ENCODE assay signal across 8 cellular contexts in the genomic region with DNA sequence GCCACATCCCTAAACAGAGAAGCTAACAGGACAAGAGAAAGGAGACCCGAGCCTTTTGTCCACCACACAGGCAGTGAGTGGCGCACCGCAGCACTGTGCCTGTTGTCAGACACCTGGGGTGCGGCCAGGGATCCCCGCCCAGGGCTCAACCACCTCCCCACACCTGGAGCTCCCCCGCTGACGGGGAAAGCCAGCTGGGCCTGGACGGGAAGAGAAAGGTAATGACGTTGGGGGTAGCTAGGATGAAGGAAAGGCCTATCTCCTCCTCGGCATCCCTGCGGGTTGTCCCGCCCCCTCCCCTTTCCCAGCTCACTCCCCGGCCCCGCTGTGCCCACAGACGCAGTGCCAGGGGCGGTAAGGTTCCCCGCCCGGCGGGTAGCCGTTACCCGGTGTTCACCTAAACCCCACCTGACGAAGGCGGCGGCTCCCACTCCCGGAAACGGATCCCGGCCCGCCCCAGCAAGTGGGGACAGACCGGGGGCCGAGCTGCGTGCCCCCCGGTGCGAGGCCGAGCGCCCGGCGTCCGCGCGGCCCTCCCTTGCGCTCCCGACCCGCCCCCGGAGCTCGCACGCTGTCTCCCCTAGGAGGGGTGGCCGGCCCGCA. TPM values are rescaled to one million over a fixed set of nuclear protein-coding genes. Genes with fewer than 3 reads are reported as not detected.
A peak's percentile ranks its signal among the peaks of the same experiment; 100 is the strongest.
DNase-seq lines count a peak whose midpoint lies in the region; ATAC-seq, FAIRE-seq and TF ChIP-seq lines count a peak whose summit lies in the region.

No MANE protein-coding gene starts in this region.

- TF ChIP-seq POLR2A in body of pancreas (IDR thresholded peaks at IDR 0.05): no peak

- H3K4me1 ChIP-seq in body of pancreas (peaks cover 47% of the 10 kb centered on the region), kidney (ENCODE audit: control insufficient read depth in 1 of 2, insufficient read depth in 1 of 2, low read depth in 1 of 2, low read length in 2 of 2) (peaks cover 8 to 11% of the 10 kb centered on the region in 2 donors)

- FAIRE-seq in kidney (lab: Jason Lieb, UNC): no peak

- 0% methylated on average over 24 to 48 of the region's 48 CpGs for WGBS in body of pancreas, 2 donors

- H3K27me3 ChIP-seq in body of pancreas: no peaks in the 10 kb centered on the region

- peak overlapping the region; percentile 39 to 82 for H3K4me3 ChIP-seq in body of pancreas
- H3K4me3 ChIP-seq in kidney (ENCODE audit: low read length in 2 of 2): peak overlapping the region; percentile 69 to 80

- peak overlapping the region; percentile 82 to 89 for H3K9ac ChIP-seq in kidney (ENCODE audit: low read length in 2 of 2)

- ATAC-seq in HG03159 (IDR thresholded peaks at IDR 0.05; ENCODE audit: unreplicated experiment) (peak; percentile 8), body of pancreas (peak; percentile 2)

- intact Hi-C loops in body of pancreas (cut with DNase I): no loop called here
- intact Hi-C loops in kidney (cut with DNase I): no loop called here

- H3K27ac ChIP-seq in body of pancreas (peak overlapping the region; percentile 75 to 97 (median 92)), kidney (ENCODE audit: low read depth in 2 of 2, low read length in 2 of 2) (peak overlapping the region; percentile 60 to 83)

- no peak for TF ChIP-seq CTCF in body of pancreas (IDR thresholded peaks at IDR 0.05)
- TF ChIP-seq CTCF in kidney (IDR thresholded peaks at IDR 0.05; ENCODE audit: borderline replicate concordance, extremely low read depth, insufficient read depth): no peak

- H3K36me3 ChIP-seq in body of pancreas (replicated peaks in 1 of 2; ENCODE audit: insufficient read depth in 1 of 2, low read depth in 2 of 2) (peaks cover 7 to 19% of the 10 kb centered on the region in 2 donors), kidney (ENCODE audit: control insufficient read depth in 1 of 2, insufficient read depth in 2 of 2, low read length in 2 of 2) (peaks cover 28 to 41% of the 10 kb centered on the region in 2 donors)

- DNase-seq in NCI-H1105 treated with DMSO at 0.1 percent for 48 hours (lab: John Stamatoyannopoulos, UW) (peak; percentile 41), NCI-H1105 (lab: John Stamatoyannopoulos, UW) (no peak), T-helper 1 cell (peak; percentile 29 to 50 (median 39)), body of pancreas (peak; percentile 39 to 61 (median 56)), kidney (peak; percentile 88), SW 1271 (lab: John Stamatoyannopoulos, UW) (no peak)
- DNase-seq in stimulated activated CD4-positive, alpha-beta T cell treated with anti-CD3 and anti-CD28 coated beads, Interleukin-4, amount 100 ng/mL, for 24 hours: peak; percentile 42

- H3K9me3 ChIP-seq in body of pancreas (no peaks in the 10 kb centered on the region), kidney (ENCODE audit: control insufficient read depth in 1 of 2, low read length in 2 of 2) (no peaks in the 10 kb centered on the region)

RNA-seq across cellular contexts. Expression of a gene that starts 0.5 kb away (rescaled TPM):
- 100 to 1,000 TPM; 121 to 218 TPM for total RNA-seq in body of pancreas
- 187 TPM for total RNA-seq in kidney
- polyA plus RNA-seq in kidney (ENCODE audit: insufficient read depth, low read depth, low replicate concordance): 69.0 TPM

RNA-seq across cellular contexts. Expression of a gene that starts 11.1 kb away (rescaled TPM):
- total RNA-seq in body of pancreas (10 to 100 TPM; 17.6 to 50.1 TPM), kidney (40.8 TPM)
- polyA plus RNA-seq in kidney (ENCODE audit: insufficient read depth, low read depth, low replicate concordance): 40.0 TPM

RNA-seq across cellular contexts. Expression of a gene that starts 25.8 kb away (rescaled TPM):
- 10 to 100 TPM; 64.6 to 90.3 TPM for total RNA-seq in body of pancreas
- total RNA-seq in kidney: 49.5 TPM
- 115 TPM for polyA plus RNA-seq in kidney (ENCODE audit: insufficient read depth, low read depth, low replicate concordance)

RNA-seq across cellular contexts. Expression of a gene that starts 28.2 kb away (rescaled TPM):
- 10 to 100 TPM in 1 of 2 donors, 1 to 10 TPM in 1; 7.6 to 16.1 TPM for total RNA-seq in body of pancreas
- 16.7 TPM for total RNA-seq in kidney
- polyA plus RNA-seq in kidney (ENCODE audit: insufficient read depth, low read depth, low replicate concordance): 32.3 TPM

RNA-seq across cellular contexts. Expression of a gene that starts 37.9 kb away (rescaled TPM):
- total RNA-seq in body of pancreas: 10 to 100 TPM; 26.2 to 39.9 TPM
- 82.6 TPM for total RNA-seq in kidney
- 136 TPM for polyA plus RNA-seq in kidney (ENCODE audit: insufficient read depth, low read depth, low replicate concordance)

Comparison
In these comparisons a context has a peak if more than half of its experiments do, and no peak if none do; other contexts are left out.
1. DNase-seq: peak in NCI-H1105 treated with DMSO at 0.1 percent for 48 hours (single experiment), T-helper 1 cell (5 of 5), body of pancreas (4 of 4), kidney (single experiment) and stimulated activated CD4-positive, alpha-beta T cell treated with anti-CD3 and anti-CD28 coated beads, Interleukin-4, amount 100 ng/mL, for 24 hours (single experiment); none in NCI-H1105 (single experiment) and SW 1271 (0 of 2).